Comparison of ENCODE assay signal across 1 cellular context in the genomic region with DNA sequence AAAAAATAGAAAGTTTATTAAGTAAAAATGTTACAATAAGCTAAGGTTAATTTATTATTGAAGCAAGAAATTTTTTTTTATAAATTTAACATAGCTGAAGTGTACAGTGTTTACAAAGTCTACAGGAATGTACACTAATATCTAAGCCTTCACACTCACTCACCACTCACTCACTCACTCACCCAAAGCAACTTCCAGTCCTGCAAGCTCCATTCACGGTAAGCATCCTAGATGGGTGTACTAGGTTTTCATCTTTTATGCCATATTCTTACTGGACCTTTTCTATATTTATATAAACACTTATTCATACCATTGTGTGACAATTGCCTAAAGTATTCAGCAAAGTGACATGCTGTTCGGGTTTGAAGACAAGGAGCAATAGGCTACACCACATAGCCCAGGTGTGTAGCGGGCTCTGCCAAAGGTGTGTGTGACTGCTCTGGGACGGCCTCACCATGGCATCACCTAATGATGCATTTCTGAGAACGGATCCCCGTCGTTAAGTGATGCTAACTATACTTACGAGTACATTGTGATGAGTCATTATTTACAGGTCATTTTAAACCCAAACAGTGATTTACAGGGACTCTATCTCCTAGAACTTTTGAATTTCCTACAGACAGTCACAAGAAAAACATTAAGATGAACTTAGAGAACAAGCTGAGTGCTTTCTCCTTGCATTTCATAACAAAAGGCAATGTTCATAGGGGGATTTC.
TF ChIP-seq lines count a peak whose summit lies in the region.

No MANE protein-coding gene starts in this region.

TF ChIP-seq in SK-N-SH treated with all-trans-retinoic acid at 6 μM for 48 hours, 23 proteins besides CTCF, POLR2A, EP300 and RAD21 (continued from another document):
- TF ChIP-seq CSRNP3 (CRISPR knock-in tag; IDR thresholded peaks at IDR 0.05), result no peak
- TF ChIP-seq TCF4 (CRISPR knock-in tag; IDR thresholded peaks at IDR 0.05; ENCODE audit: borderline replicate concordance), result no peak
- TF ChIP-seq, protein P1, sequence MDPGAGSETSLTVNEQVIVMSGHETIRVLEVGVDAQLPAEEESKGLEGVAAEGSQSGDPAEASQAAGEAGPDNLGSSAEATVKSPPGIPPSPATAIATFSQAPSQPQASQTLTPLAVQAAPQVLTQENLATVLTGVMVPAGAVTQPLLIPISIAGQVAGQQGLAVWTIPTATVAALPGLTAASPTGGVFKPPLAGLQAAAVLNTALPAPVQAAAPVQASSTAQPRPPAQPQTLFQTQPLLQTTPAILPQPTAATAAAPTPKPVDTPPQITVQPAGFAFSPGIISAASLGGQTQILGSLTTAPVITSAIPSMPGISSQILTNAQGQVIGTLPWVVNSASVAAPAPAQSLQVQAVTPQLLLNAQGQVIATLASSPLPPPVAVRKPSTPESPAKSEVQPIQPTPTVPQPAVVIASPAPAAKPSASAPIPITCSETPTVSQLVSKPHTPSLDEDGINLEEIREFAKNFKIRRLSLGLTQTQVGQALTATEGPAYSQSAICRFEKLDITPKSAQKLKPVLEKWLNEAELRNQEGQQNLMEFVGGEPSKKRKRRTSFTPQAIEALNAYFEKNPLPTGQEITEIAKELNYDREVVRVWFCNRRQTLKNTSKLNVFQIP (CRISPR knock-in tag; IDR thresholded peaks at IDR 0.05; ENCODE audit: borderline replicate concordance, low read depth), result no peak
TF ChIP-seq in SK-N-SH treated with all-trans-retinoic acid at 6 μM for 48 hours: peak in this region for 0.
